Comparison of ENCODE assay signal across 1 cellular context in genomic region chr2:219177594-219178376, GRCh38.
TF ChIP-seq lines count a peak whose summit lies in the region.

Gene RETREG2, plus strand, starts transcription at chr2:219178275. Its CDS starts 78 bp downstream, at chr2:219178353.

TF ChIP-seq in K562, 482 proteins besides CTCF, POLR2A, EP300 and RAD21 (continued from another document):
- no peak for TF ChIP-seq HMGXB4 (CRISPR knock-in tag; IDR thresholded peaks at IDR 0.05)
- no peak for TF ChIP-seq PPARD (CRISPR knock-in tag; IDR thresholded peaks at IDR 0.05)
- TF ChIP-seq ZBTB1 (CRISPR knock-in tag; IDR thresholded peaks at IDR 0.05; ENCODE audit: borderline replicate concordance, low read depth) = no peak
- TF ChIP-seq CEBPB (tag; IDR thresholded peaks at IDR 0.05) = no peak
- TF ChIP-seq BMI1 (IDR thresholded peaks at IDR 0.05; ENCODE audit: low read length) = no peak
- TF ChIP-seq ZSCAN29 (IDR thresholded peaks at IDR 0.05) = no peak
- no peak for TF ChIP-seq MYNN (IDR thresholded peaks at IDR 0.05)
- TF ChIP-seq MYNN (CRISPR knock-in tag; IDR thresholded peaks at IDR 0.05) = no peak
- no peak for TF ChIP-seq AFF4 (CRISPR knock-in tag; IDR thresholded peaks at IDR 0.05)
- TF ChIP-seq ZNF3 (CRISPR knock-in tag; IDR thresholded peaks at IDR 0.05) = no peak
- peak; percentile 76 for TF ChIP-seq TAF9B (IDR thresholded peaks at IDR 0.05; ENCODE audit: partially characterized antibody)
- TF ChIP-seq, protein P1, sequence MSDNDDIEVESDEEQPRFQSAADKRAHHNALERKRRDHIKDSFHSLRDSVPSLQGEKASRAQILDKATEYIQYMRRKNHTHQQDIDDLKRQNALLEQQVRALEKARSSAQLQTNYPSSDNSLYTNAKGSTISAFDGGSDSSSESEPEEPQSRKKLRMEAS (CRISPR knock-in tag; IDR thresholded peaks at IDR 0.05) = 0 out of 2 replicates have a peak, but pooled peaks have one; percentile 11
- TF ChIP-seq YY1 (IDR thresholded peaks at IDR 0.05; ENCODE audit: borderline replicate concordance in 1 of 3, control insufficient read depth in 1 of 3, extremely low read depth in 1 of 3, insufficient read depth in 3 of 3, insufficient read length in 1 of 3, insufficient replicate concordance in 2 of 3, low read depth in 1 of 3, low read length in 2 of 3) = peak in 2 of 3 experiments; percentile 19 to 31
- no peak for TF ChIP-seq FOXM1 (IDR thresholded peaks at IDR 0.05; ENCODE audit: low read depth)
- TF ChIP-seq FOXM1 (CRISPR knock-in tag; IDR thresholded peaks at IDR 0.05; ENCODE audit: low read depth) = no peak
- TF ChIP-seq ZNF766 (CRISPR knock-in tag; conservative IDR thresholded peaks at IDR 0.05) = no peak
- TF ChIP-seq ZNF174 (CRISPR knock-in tag; IDR thresholded peaks at IDR 0.05) = no peak
- no peak for TF ChIP-seq CSDE1 (IDR thresholded peaks at IDR 0.05)
